8 cellular contexts compared by ENCODE assay signal in the genomic region with DNA sequence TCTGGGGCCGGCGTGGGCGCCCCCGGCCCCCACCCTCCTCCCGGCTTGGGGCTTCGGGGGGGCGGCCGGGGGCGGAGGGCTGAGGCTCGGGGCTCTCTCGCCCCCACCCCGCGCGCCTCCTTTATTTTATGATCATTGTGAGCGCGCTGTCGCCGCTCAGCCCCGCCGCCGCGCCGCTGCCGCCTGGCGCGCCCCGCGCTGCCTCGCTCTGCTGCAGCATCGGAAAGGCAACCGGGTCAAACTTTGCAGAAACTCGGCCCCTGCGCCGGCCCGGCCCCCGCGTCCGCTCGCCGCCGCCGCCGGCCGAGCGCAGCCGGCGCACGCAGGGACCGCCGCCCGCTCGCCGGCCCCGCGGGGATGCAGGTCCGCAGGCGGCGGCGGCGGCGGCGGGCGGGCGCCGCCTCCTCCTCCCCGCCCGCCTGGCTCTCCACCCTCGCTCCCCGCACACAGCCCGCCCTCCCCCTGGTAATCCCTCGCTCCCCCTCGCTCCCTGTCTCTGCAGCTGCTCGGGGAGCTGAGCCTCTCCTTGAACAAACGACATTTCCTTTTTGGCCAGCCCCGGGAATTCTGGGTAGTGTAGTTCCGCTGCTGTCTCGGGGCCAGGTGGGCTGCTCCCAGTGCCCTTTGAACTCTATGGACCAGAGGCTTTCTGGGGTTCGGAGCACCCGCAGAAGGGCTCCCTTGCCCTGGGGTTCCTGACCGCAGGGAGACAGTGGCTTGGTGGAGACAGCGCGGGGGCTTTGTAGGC. TPM values are rescaled to one million over a fixed set of nuclear protein-coding genes. Genes with fewer than 3 reads are reported as not detected.
DNase-seq lines count a peak whose midpoint lies in the region; ATAC-seq and TF ChIP-seq lines count a peak whose summit lies in the region.

No MANE protein-coding gene starts in this region.

- no peak for TF ChIP-seq CTCF in activated CD8-positive, alpha-beta T cell treated with anti-CD3 and anti-CD28 coated beads for 36 hours (IDR thresholded peaks at IDR 0.05)
- no peak for TF ChIP-seq CTCF in lower leg skin (IDR thresholded peaks at IDR 0.05)

- 2% methylated on average over 82 of the region's 82 CpGs for WGBS in ectodermal cell, 2 experiments
- 2 to 3% methylated on average over 24 to 42 of the region's 82 CpGs for WGBS in lower leg skin, 2 donors

- H3K27ac ChIP-seq in ectodermal cell (ENCODE audit: insufficient read depth, low read depth, low read length, poor library complexity, severe bottlenecking), result no peak overlapping the region

- H3K4me1 ChIP-seq in ectodermal cell (ENCODE audit: control insufficient read depth, insufficient read depth, low read length), result peaks cover 15% of the 10 kb centered on the region

- POLR2A ChIA-PET in activated CD8-positive, alpha-beta T cell treated with anti-CD3 and anti-CD28 coated beads for 36 hours (lab: Charles Lee), result interaction anchor here (1.4 kb wide), 1 partner anchor 23 kb away, joined by 3 read pairs; no protein-coding TSS in a partner anchor

- peak; percentile 67 for DNase-seq in DMS 273 treated with DMSO at 0.1 percent for 48 hours (lab: John Stamatoyannopoulos, UW)
- peak; percentile 74 for DNase-seq in HK-2 (ENCODE audit: unreplicated experiment)
- peak; percentile 97 for DNase-seq in NCI-H82 (lab: John Stamatoyannopoulos, UW)
- peak; percentile 85 for DNase-seq in activated CD8-positive, alpha-beta T cell treated with anti-CD3 and anti-CD28 coated beads for 36 hours
- DNase-seq in lower leg skin (ENCODE audit: low spot score in 2 of 2), result peak; percentile 74 to 95
- DNase-seq in stimulated activated CD4-positive, alpha-beta T cell treated with anti-CD3 and anti-CD28 coated beads, TNF-alpha, amount 100 ng/mL, for 24 hours (ENCODE audit: low read depth in 3 of 3), result peak in 2 of 3 experiments; percentile 53 to 77

- H3K4me1 Mint-ChIP-seq in activated CD8-positive, alpha-beta T cell treated with anti-CD3 and anti-CD28 coated beads for 36 hours (ENCODE audit: low read depth), result peaks cover 21% of the 10 kb centered on the region

- no peak for TF ChIP-seq POLR2A in lower leg skin (IDR thresholded peaks at IDR 0.05)

- H3K9me3 ChIP-seq in ectodermal cell (ENCODE audit: control insufficient read depth, low read length), result no peaks in the 10 kb centered on the region

- no peaks in the 10 kb centered on the region for H3K9me3 Mint-ChIP-seq in activated CD8-positive, alpha-beta T cell treated with anti-CD3 and anti-CD28 coated beads for 36 hours

- no peaks in the 10 kb centered on the region for H3K36me3 ChIP-seq in ectodermal cell (ENCODE audit: control insufficient read depth, insufficient read depth, low read length)

- H3K36me3 Mint-ChIP-seq in activated CD8-positive, alpha-beta T cell treated with anti-CD3 and anti-CD28 coated beads for 36 hours (ENCODE audit: low read depth), result peaks cover 36% of the 10 kb centered on the region

- H3K27me3 Mint-ChIP-seq in activated CD8-positive, alpha-beta T cell treated with anti-CD3 and anti-CD28 coated beads for 36 hours, result peaks cover 9% of the 10 kb centered on the region

- H3K4me3 Mint-ChIP-seq in activated CD8-positive, alpha-beta T cell treated with anti-CD3 and anti-CD28 coated beads for 36 hours, result peak overlapping the region; percentile 79

- H3K4me3 ChIP-seq in ectodermal cell (ENCODE audit: insufficient read depth, low read depth, low read length) (peak overlapping the region; percentile 54), lower leg skin (ENCODE audit: low read depth, poor library complexity, severe bottlenecking) (peak overlapping the region; percentile 50)

- CTCF ChIA-PET in activated CD8-positive, alpha-beta T cell treated with anti-CD3 and anti-CD28 coated beads for 36 hours (lab: Charles Lee), result interaction anchor here (0.7 kb wide), 1 partner anchor 8 kb away, joined by 3 read pairs; no protein-coding TSS in a partner anchor

- intact Hi-C loops in activated CD8-positive, alpha-beta T cell treated with anti-CD3 and anti-CD28 coated beads for 36 hours (cut with micrococcal nuclease), result no loop called here
- intact Hi-C loops in lower leg skin (cut with DNase I; ENCODE audit: low total_unique reads), result no loop called here

- peaks cover 52% of the 10 kb centered on the region for H3K27me3 ChIP-seq in ectodermal cell (ENCODE audit: control insufficient read depth, insufficient read depth, low read length, poor library complexity, severe bottlenecking)

- peak; percentile 52 for ATAC-seq in activated CD8-positive, alpha-beta T cell treated with anti-CD3 and anti-CD28 coated beads for 36 hours
- no peak for ATAC-seq in HG03280 (IDR thresholded peaks at IDR 0.05; ENCODE audit: unreplicated experiment)

- peak overlapping the region; percentile 85 for H3K27ac Mint-ChIP-seq in activated CD8-positive, alpha-beta T cell treated with anti-CD3 and anti-CD28 coated beads for 36 hours

RNA-seq across cellular contexts. Expression of gene FAM78A, which starts 1.5 kb away (rescaled TPM):
- 10 to 100 TPM; 36.2 to 39.8 TPM for total RNA-seq in activated CD8-positive, alpha-beta T cell treated with anti-CD3 and anti-CD28 coated beads for 36 hours
- 2.7 TPM for polyA plus RNA-seq in ectodermal cell (2013, experiment 1 of 4)
- polyA plus RNA-seq in ectodermal cell (2013, experiment 2 of 4), result 2.0 TPM
- polyA plus RNA-seq in ectodermal cell (2013, experiment 3 of 4), result 2.1 TPM
- 2.8 TPM for polyA plus RNA-seq in ectodermal cell (2013, experiment 4 of 4)
- total RNA-seq in lower leg skin, result 1 to 10 TPM in 2 of 4 donors, under 1 TPM in 2; 0.55 to 1.7 (median 1.2) TPM

RNA-seq across cellular contexts. Expression of gene PLPP7, which starts 11.7 kb away (rescaled TPM):
- under 1 TPM in 1 of 2 experiments, not detected in 1; 0.11 TPM for total RNA-seq in activated CD8-positive, alpha-beta T cell treated with anti-CD3 and anti-CD28 coated beads for 36 hours
- 5.0 TPM for polyA plus RNA-seq in ectodermal cell (2013, experiment 1 of 4)
- polyA plus RNA-seq in ectodermal cell (2013, experiment 2 of 4), result 3.8 TPM
- 3.4 TPM for polyA plus RNA-seq in ectodermal cell (2013, experiment 3 of 4)
- 3.2 TPM for polyA plus RNA-seq in ectodermal cell (2013, experiment 4 of 4)
- 1 to 10 TPM in 2 of 4 donors, under 1 TPM in 1, not detected in 1; 0.27 to 2.6 (median 1.1) TPM for total RNA-seq in lower leg skin

Comparison
In these comparisons a context has a peak if more than half of its experiments do, and no peak if none do; other contexts are left out.
1. RNA of gene FAM78A, which starts 1.5 kb away (total RNA-seq): 36.2 to 39.8 TPM in activated CD8-positive, alpha-beta T cell treated with anti-CD3 and anti-CD28 coated beads for 36 hours; 0.55 to 1.7 TPM in lower leg skin; every median in the first group is over 10 times any median in the second.
2. Peak in every context shown above with its lines, with median percentiles within 50 percentile points of each other: DNase-seq.